7 cellular contexts compared by ENCODE assay signal in genomic region chr1:16534239-16534828, GRCh38. TPM values are rescaled to one million over a fixed set of nuclear protein-coding genes. Genes with fewer than 3 reads are reported as not detected.
DNase-seq lines count a peak whose midpoint lies in the region; ATAC-seq and TF ChIP-seq lines count a peak whose summit lies in the region.
"Not testable (repeated sequence)": the region's sequence is repeated elsewhere in the genome, so short reads cannot be mapped to it uniquely, and the experiment has no call there.

No MANE protein-coding gene starts in this region.

- not testable (repeated sequence) for H3K79me1 ChIP-seq in mesenchymal stem cell (replicated peaks; ENCODE audit: low read length, poor library complexity, severe bottlenecking)

- not testable (repeated sequence) for H3K9me3 ChIP-seq in Panc1 (ENCODE audit: control insufficient read depth, insufficient read depth, low read depth, low read length); hepatocyte (ENCODE audit: low read depth); mesenchymal stem cell (ENCODE audit: control insufficient read depth, low read length); parathyroid adenoma (ENCODE audit: control insufficient read depth, low read length)

- H3K23ac ChIP-seq in mesenchymal stem cell (ENCODE audit: low read length in 2 of 2): not testable (repeated sequence)

- not testable (repeated sequence) for TF ChIP-seq CTCF in Panc1 (IDR thresholded peaks at IDR 0.05); hepatocyte (IDR thresholded peaks at IDR 0.05; ENCODE audit: poor library complexity); parathyroid adenoma (IDR thresholded peaks at IDR 0.05)

- not testable (repeated sequence) for H3K79me2 ChIP-seq in hepatocyte, parathyroid adenoma

- peak overlapping the region; percentile 23 for H3K4me3 Mint-ChIP-seq in activated naive CD4-positive, alpha-beta T cell treated with anti-CD3 and anti-CD28 coated beads, Interleukin-2, amount 50 U/mL, for 24 hours

- not testable (repeated sequence) for H3K27me3 ChIP-seq in Panc1 (ENCODE audit: control insufficient read depth, insufficient read depth, low read length); hepatocyte; parathyroid adenoma (ENCODE audit: control insufficient read depth, insufficient read depth, low read length)
- peaks cover 5 to 12% of the 10 kb centered on the region in 2 experiments for H3K27me3 ChIP-seq in mesenchymal stem cell (ENCODE audit: control insufficient read depth in 1 of 2, insufficient read depth in 1 of 2, low read length in 2 of 2)

- intact Hi-C loops in Panc1 (cut with micrococcal nuclease; ENCODE audit: unreplicated experiment): not testable (repeated sequence)

- peak; percentile 25 for DNase-seq in G401 (ENCODE audit: low spot score)
- peak; percentile 62 for DNase-seq in Panc1 (ENCODE audit: low read depth, low spot score)
- DNase-seq in dermis blood vessel endothelial cell: peak; percentile 10
- DNase-seq in hepatocyte (ENCODE audit: low spot score); mesenchymal stem cell: not testable (repeated sequence)

- CTCF ChIA-PET in Panc1 (lab: Charles Lee): not testable (repeated sequence)

- not testable (repeated sequence) for H3K4ac ChIP-seq in mesenchymal stem cell (ENCODE audit: low read depth in 1 of 2, low read length in 2 of 2)

- not testable (repeated sequence) for H3K14ac ChIP-seq in mesenchymal stem cell (ENCODE audit: low read length in 2 of 2)

- H2BK15ac ChIP-seq in mesenchymal stem cell (ENCODE audit: low read depth, poor library complexity, severe bottlenecking): not testable (repeated sequence)

- not testable (repeated sequence) for H3K27ac Mint-ChIP-seq in activated naive CD4-positive, alpha-beta T cell treated with anti-CD3 and anti-CD28 coated beads, Interleukin-2, amount 50 U/mL, for 24 hours

- H2BK120ac ChIP-seq in mesenchymal stem cell (ENCODE audit: low read depth, low read length): not testable (repeated sequence)

- 2% methylated on average over 33 of the region's 44 CpGs for WGBS in hepatocyte (ENCODE audit: low lambda C conversion rate, missing lambda C conversion rate)
- WGBS in mesenchymal stem cell: 0% methylated on average over 3 of the region's 44 CpGs

- peak overlapping the region; percentile 34 to 48 for H3K4me3 ChIP-seq in Panc1 (ENCODE audit: low read depth in 2 of 2, low read length in 2 of 2)
- H3K4me3 ChIP-seq in hepatocyte; mesenchymal stem cell (ENCODE audit: insufficient read depth in 1 of 2, low read depth in 1 of 2, low read length in 2 of 2); parathyroid adenoma (ENCODE audit: low read depth, low read length): not testable (repeated sequence)

- not testable (repeated sequence) for H3K4me1 ChIP-seq in Panc1 (ENCODE audit: control insufficient read depth, insufficient read depth, low read length); hepatocyte (ENCODE audit: insufficient read depth); mesenchymal stem cell (ENCODE audit: control insufficient read depth, insufficient read depth, low read depth, low read length); parathyroid adenoma

- H3K18ac ChIP-seq in mesenchymal stem cell (ENCODE audit: low read depth in 1 of 2, low read length in 2 of 2): not testable (repeated sequence)

- peaks cover 14% of the 10 kb centered on the region for H3K27me3 Mint-ChIP-seq in activated naive CD4-positive, alpha-beta T cell treated with anti-CD3 and anti-CD28 coated beads, Interleukin-2, amount 50 U/mL, for 24 hours

- H3K36me3 ChIP-seq in Panc1 (ENCODE audit: control insufficient read depth, insufficient read depth, low read length); hepatocyte (replicated peaks; ENCODE audit: insufficient read depth, low read depth); mesenchymal stem cell (ENCODE audit: control insufficient read depth in 1 of 2, insufficient read depth in 2 of 2, low read depth in 1 of 2, low read length in 2 of 2); parathyroid adenoma (ENCODE audit: control insufficient read depth, insufficient read depth, low read length): not testable (repeated sequence)

- not testable (repeated sequence) for BruUV-seq in Panc1 (replicated peaks; lab: Mats Ljungman, UMichigan)

- POLR2A ChIA-PET in Panc1 (lab: Charles Lee): not testable (repeated sequence)

- H2BK5ac ChIP-seq in mesenchymal stem cell (ENCODE audit: low read depth, low read length, poor library complexity, severe bottlenecking): not testable (repeated sequence)

- H3K9ac ChIP-seq in mesenchymal stem cell (ENCODE audit: low read length); parathyroid adenoma: not testable (repeated sequence)

- not testable (repeated sequence) for H3K9me3 Mint-ChIP-seq in activated naive CD4-positive, alpha-beta T cell treated with anti-CD3 and anti-CD28 coated beads, Interleukin-2, amount 50 U/mL, for 24 hours

- not testable (repeated sequence) for H2AK5ac ChIP-seq in mesenchymal stem cell (ENCODE audit: low read length, severe bottlenecking)

- H2AFZ ChIP-seq in hepatocyte; mesenchymal stem cell (ENCODE audit: low read depth, low read length): not testable (repeated sequence)
- peak overlapping the region; percentile 38 for H2AFZ ChIP-seq in parathyroid adenoma

- not testable (repeated sequence) for H3K4me1 Mint-ChIP-seq in activated naive CD4-positive, alpha-beta T cell treated with anti-CD3 and anti-CD28 coated beads, Interleukin-2, amount 50 U/mL, for 24 hours

- not testable (repeated sequence) for H3K9me2 ChIP-seq in hepatocyte (replicated peaks; ENCODE audit: insufficient read depth)

- H3K27ac ChIP-seq in Panc1 (ENCODE audit: low read length): peak overlapping the region; percentile 54; the same call in 1 of the 2 replicates
- not testable (repeated sequence) for H3K27ac ChIP-seq in hepatocyte; mesenchymal stem cell (ENCODE audit: low read length, poor library complexity, severe bottlenecking); parathyroid adenoma

- H3K4me2 ChIP-seq in hepatocyte (peak overlapping the region; percentile 80), mesenchymal stem cell (ENCODE audit: low read length, poor library complexity, severe bottlenecking) (peak overlapping the region; percentile 37)
- not testable (repeated sequence) for H3K4me2 ChIP-seq in parathyroid adenoma (ENCODE audit: low read length)

- H3K36me3 Mint-ChIP-seq in activated naive CD4-positive, alpha-beta T cell treated with anti-CD3 and anti-CD28 coated beads, Interleukin-2, amount 50 U/mL, for 24 hours: not testable (repeated sequence)

- not testable (repeated sequence) for H4K8ac ChIP-seq in mesenchymal stem cell (ENCODE audit: low read length)

- not testable (repeated sequence) for H4K20me1 ChIP-seq in hepatocyte (ENCODE audit: insufficient read depth, poor library complexity, severe bottlenecking)

- H2BK12ac ChIP-seq in mesenchymal stem cell (ENCODE audit: low read length in 2 of 2): not testable (repeated sequence)

- not testable (repeated sequence) for H4K91ac ChIP-seq in mesenchymal stem cell (ENCODE audit: low read length)

- in situ Hi-C loops in G401 (cut with HindIII; ENCODE audit: low sequenced_read_pairs); Panc1 (cut with HindIII; ENCODE audit: low pct_unique_long_range_greater_than_20kb, low sequenced_read_pairs): not testable (repeated sequence)

- not testable (repeated sequence) for ATAC-seq in Panc1

RNA-seq across cellular contexts. Expression of gene RNU1-1, which starts 20.2 kb away (rescaled TPM):
- not detected in 2 replicates for total RNA-seq in G401 (2014; rRNA removed; shearing (Covaris generic))
- total RNA-seq in Panc1 (2021; ENCODE audit: unreplicated experiment) (1,290 TPM), dermis blood vessel endothelial cell (under 0.01 TPM in 2 replicates), hepatocyte (under 0.01 TPM in 2 replicates)
- 2.5 TPM for polyA plus RNA-seq in Panc1 (2012; ENCODE audit: insufficient read length)
- not detected in 2 replicates for polyA plus RNA-seq in hepatocyte
- not detected for polyA plus RNA-seq in mesenchymal stem cell (2013, experiment 1 of 2)
- not detected for polyA plus RNA-seq in mesenchymal stem cell (2013, experiment 2 of 2)

Comparison
In these comparisons a context has a peak if more than half of its experiments do, and no peak if none do; other contexts are left out.
1. RNA of gene RNU1-1, which starts 20.2 kb away (total RNA-seq): 1,290 TPM in Panc1 (single experiment); not detected in G401, under 0.01 TPM in dermis blood vessel endothelial cell and under 0.01 TPM in hepatocyte; every median in the first group is over 1,000 times any median in the second.